19 cellular contexts compared by ENCODE assay signal in the genomic region with DNA sequence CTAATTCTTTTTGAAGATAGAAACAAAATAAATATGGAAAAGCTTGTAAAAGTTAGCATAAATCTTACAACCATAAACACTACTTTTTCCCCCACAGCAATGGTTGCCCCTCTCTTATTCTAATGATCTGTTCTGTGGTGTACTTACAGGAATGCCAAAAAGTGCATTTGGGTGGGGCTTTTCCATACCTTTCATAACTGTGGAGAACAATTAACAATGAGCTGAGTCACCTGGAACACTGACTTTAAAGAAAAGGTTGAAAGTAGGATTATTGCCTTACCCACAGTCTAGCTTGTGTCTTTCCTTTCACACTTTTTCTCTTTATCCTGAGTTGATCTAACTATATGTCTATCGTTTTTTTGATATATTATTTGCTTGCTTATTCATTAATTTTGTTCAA.
DNase-seq lines count a peak whose midpoint lies in the region; ATAC-seq and TF ChIP-seq lines count a peak whose summit lies in the region.
"Had no signal": no experiment of that assay in that cellular context is flagged by ENCODE, and none has a peak within 500 bp of the region (broad histone marks: within the 10 kb centered on the region; RNA-seq: fewer than 3 reads in every experiment).

No MANE protein-coding gene starts in this region.

- H3K14ac ChIP-seq in neuronal stem cell (ENCODE audit: low read length) = no peak overlapping the region

- intact Hi-C loops in HCT116 (cut with micrococcal nuclease) (no loop called here), lower leg skin (cut with DNase I; ENCODE audit: low total_unique reads) (no loop called here)

- BruUV-seq in HCT116 (replicated peaks; lab: Mats Ljungman, UMichigan) = no TSS peak

- no peak overlapping the region for H2BK12ac ChIP-seq in neuronal stem cell (ENCODE audit: low read length)

- ATAC-seq in HCT116 (peak; percentile 55; the same call in 1 of the 2 replicates), GM19452 (IDR thresholded peaks at IDR 0.05; ENCODE audit: unreplicated experiment) (no peak)

- H2BK5ac ChIP-seq in neuronal stem cell (ENCODE audit: low read length) = no peak overlapping the region

- no peak overlapping the region for H2AK5ac ChIP-seq in neuronal stem cell (ENCODE audit: low read depth, low read length)

- no peak overlapping the region for H2BK15ac ChIP-seq in neuronal stem cell (ENCODE audit: low read length)

- H2BK120ac ChIP-seq in neuronal stem cell (ENCODE audit: low read depth, low read length) = no peak overlapping the region

- TF ChIP-seq CTCF in HCT116 (IDR thresholded peaks at IDR 0.05 in 2 of 3, conservative IDR thresholded peaks at IDR 0.05 in 1 of 3; ENCODE audit: borderline replicate concordance in 1 of 3, insufficient read depth in 1 of 3, low read depth in 2 of 3, low read length in 2 of 3) (no peak), RWPE1 (conservative IDR thresholded peaks at IDR 0.05; ENCODE audit: low read depth) (no peak), epithelial cell of esophagus (IDR thresholded peaks at IDR 0.05; ENCODE audit: insufficient read depth, low read depth, low read length, missing control alignments) (no peak), lower leg skin (IDR thresholded peaks at IDR 0.05) (no peak)

- H3K4me3 ChIP-seq in HCT116 (replicated peaks in 1 of 2; ENCODE audit: low read depth in 1 of 2, low read length in 2 of 2) (no peak overlapping the region), epithelial cell of esophagus (ENCODE audit: low read length) (no peak overlapping the region), neuronal stem cell (ENCODE audit: low read length in 2 of 2) (no peak overlapping the region), lower leg skin (ENCODE audit: low read depth, poor library complexity, severe bottlenecking) (no peak overlapping the region)
- H3K4me3 ChIP-seq: HAP-1 had no signal

- H3K27me3 ChIP-seq in HCT116 (ENCODE audit: insufficient read depth, low read length) (no peaks in the 10 kb centered on the region), neuronal stem cell (ENCODE audit: control insufficient read depth in 3 of 3, insufficient read depth in 3 of 3, low read depth in 1 of 3, low read length in 3 of 3) (no peaks in the 10 kb centered on the region)

- TF ChIP-seq POLR2A in HCT116 (IDR thresholded peaks at IDR 0.05; ENCODE audit: borderline replicate concordance, extremely low read depth, insufficient read depth, insufficient read length) (no peak), lower leg skin (IDR thresholded peaks at IDR 0.05) (no peak)

- no peak overlapping the region for H4K91ac ChIP-seq in neuronal stem cell (ENCODE audit: low read depth, low read length, poor library complexity)

- H3K27ac ChIP-seq in HCT116 (ENCODE audit: low read depth, low read length) (no peak overlapping the region), RWPE1 (no peak overlapping the region), neuronal stem cell (replicated peaks; ENCODE audit: low read length) (no peak overlapping the region)
- H3K27ac ChIP-seq: HL-60 had no signal

- no CpG with 5 or more reads among the region's 1 CpG for WGBS in neuronal stem cell (ENCODE audit: extremely low coverage in 2 of 2, insufficient read length in 2 of 2, insufficient replicate concordance in 1 of 2), 2 donors
- WGBS in lower leg skin, 2 donors = 36 to 43% methylated on average over 1 of the region's 1 CpG

- H3K36me3 ChIP-seq in HCT116 (ENCODE audit: control insufficient read depth in 1 of 2, insufficient read depth in 2 of 2, low read length in 2 of 2) (no peaks in the 10 kb centered on the region), neuronal stem cell (replicated peaks in 1 of 2; ENCODE audit: control insufficient read depth in 2 of 2, insufficient read depth in 2 of 2, low read length in 2 of 2) (no peaks in the 10 kb centered on the region)
- H3K36me3 ChIP-seq: HAP-1 had no signal

- RAD21 ChIA-PET in HCT116 (lab: Charles Lee; ENCODE audit: low non-redundant PET in 1 of 2, low total read pairs in 2 of 2, uncharacterized antibody in 2 of 2, unreplicated experiment in 2 of 2) = no interaction called here

- H4K20me1 ChIP-seq in HCT116 (ENCODE audit: insufficient read depth) = no peaks in the 10 kb centered on the region

- H4K8ac ChIP-seq in neuronal stem cell (ENCODE audit: low read depth, low read length) = no peak overlapping the region

- no peak for TF ChIP-seq RAD21 in HCT116 (IDR thresholded peaks at IDR 0.05; ENCODE audit: low read depth)

- no peak overlapping the region for H3K9ac ChIP-seq in HCT116 (ENCODE audit: low read length)
- no peak overlapping the region for H3K9ac ChIP-seq in neuronal stem cell (ENCODE audit: low read depth, low read length, poor library complexity)

- no peaks in the 10 kb centered on the region for H3K79me1 ChIP-seq in neuronal stem cell (ENCODE audit: low read depth, low read length)

- DNase-seq in HCT116 (ENCODE audit: low read depth, low spot score) (no peak), RWPE1 (ENCODE audit: low spot score) (peak; percentile 9), epithelial cell of esophagus (ENCODE audit: low read depth) (peak; percentile 31), kidney tubule cell (ENCODE audit: low spot score) (peak; percentile 9), neuronal stem cell (ENCODE audit: low spot score) (no peak), lower leg skin (ENCODE audit: low spot score in 2 of 2) (no peak)
- DNase-seq in activated CD4-positive, CD25-positive, alpha-beta regulatory T cell treated with anti-CD3 and anti-CD28 coated beads, Interleukin-2, amount 50 U/mL, for 72 hours = no peak
- DNase-seq: ACHN; C1 segment of cervical spinal cord; CD4-positive, alpha-beta memory T cell; DMS153; DMS79 treated with DMSO at 0.1 percent for 48 hours; EL; GOT3; HFFc6; IMR-90 had no signal

- peaks cover 0 to 9% of the 10 kb centered on the region in 2 experiments; a peak in 2 of 4 replicates for H3K4me1 ChIP-seq in HCT116 (ENCODE audit: control insufficient read depth in 1 of 2, insufficient read depth in 2 of 2, low read length in 2 of 2)
- H3K4me1 ChIP-seq in neuronal stem cell (ENCODE audit: control insufficient read depth in 2 of 2, insufficient read depth in 1 of 2, low read depth in 1 of 2, low read length in 2 of 2) = peaks cover 0 to 10% of the 10 kb centered on the region in 2 donors
- H3K4me1 ChIP-seq: HAP-1 had no signal

- peak overlapping the region; percentile 20; the same call in 1 of the 2 replicates for H3K4me2 ChIP-seq in HCT116 (ENCODE audit: low read length)
- H3K4me2 ChIP-seq in neuronal stem cell (ENCODE audit: insufficient read depth, low read length, poor library complexity, severe bottlenecking) = no peak overlapping the region

- POLR2A ChIA-PET in HCT116 (lab: Charles Lee) = no interaction called here
- POLR2A ChIA-PET in RWPE1 (lab: Yijun Ruan, JAX; ENCODE audit: low non-redundant PET) = no interaction called here

- H3K18ac ChIP-seq in neuronal stem cell (ENCODE audit: low read length) = no peak overlapping the region

- no peak overlapping the region for H3K4ac ChIP-seq in neuronal stem cell (ENCODE audit: low read length)

- CTCF ChIA-PET in HCT116 (lab: Charles Lee) (no interaction called here), RWPE1 (lab: Yijun Ruan, JAX) (interaction anchor here (1.3 kb wide), 1 partner anchor 9 kb away, joined by 4 read pairs; no protein-coding TSS in a partner anchor)

- H3K9me2 ChIP-seq in HCT116 (ENCODE audit: insufficient read depth) = no peaks in the 10 kb centered on the region

- H3K9me3 ChIP-seq in HCT116 (ENCODE audit: control insufficient read depth in 1 of 2, insufficient read depth in 1 of 2, low read depth in 1 of 2, low read length in 2 of 2) (no peaks in the 10 kb centered on the region), neuronal stem cell (replicated peaks in 1 of 2; ENCODE audit: control insufficient read depth in 2 of 2, insufficient read depth in 1 of 2, low read depth in 1 of 2, low read length in 2 of 2) (no peaks in the 10 kb centered on the region)
- H3K9me3 ChIP-seq: HAP-1 had no signal

- H2AFZ ChIP-seq in HCT116 (ENCODE audit: low read depth, low read length, poor library complexity, severe bottlenecking) (no peak overlapping the region), neuronal stem cell (ENCODE audit: low read length) (no peak overlapping the region)

- no peak overlapping the region for H3K23ac ChIP-seq in neuronal stem cell (ENCODE audit: low read depth, low read length, poor library complexity)

- H3K79me2 ChIP-seq in HCT116 (ENCODE audit: insufficient read depth, low read length) = no peaks in the 10 kb centered on the region

TF ChIP-seq in HCT116, 20 proteins besides CTCF, POLR2A, EP300 and RAD21 (continues in another document):
- TF ChIP-seq, protein P1, sequence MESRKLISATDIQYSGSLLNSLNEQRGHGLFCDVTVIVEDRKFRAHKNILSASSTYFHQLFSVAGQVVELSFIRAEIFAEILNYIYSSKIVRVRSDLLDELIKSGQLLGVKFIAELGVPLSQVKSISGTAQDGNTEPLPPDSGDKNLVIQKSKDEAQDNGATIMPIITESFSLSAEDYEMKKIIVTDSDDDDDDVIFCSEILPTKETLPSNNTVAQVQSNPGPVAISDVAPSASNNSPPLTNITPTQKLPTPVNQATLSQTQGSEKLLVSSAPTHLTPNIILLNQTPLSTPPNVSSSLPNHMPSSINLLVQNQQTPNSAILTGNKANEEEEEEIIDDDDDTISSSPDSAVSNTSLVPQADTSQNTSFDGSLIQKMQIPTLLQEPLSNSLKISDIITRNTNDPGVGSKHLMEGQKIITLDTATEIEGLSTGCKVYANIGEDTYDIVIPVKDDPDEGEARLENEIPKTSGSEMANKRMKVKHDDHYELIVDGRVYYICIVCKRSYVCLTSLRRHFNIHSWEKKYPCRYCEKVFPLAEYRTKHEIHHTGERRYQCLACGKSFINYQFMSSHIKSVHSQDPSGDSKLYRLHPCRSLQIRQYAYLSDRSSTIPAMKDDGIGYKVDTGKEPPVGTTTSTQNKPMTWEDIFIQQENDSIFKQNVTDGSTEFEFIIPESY (IDR thresholded peaks at IDR 0.05; ENCODE audit: extremely low read depth, insufficient replicate concordance, low read length) = no peak
- TF ChIP-seq FOSL1 (IDR thresholded peaks at IDR 0.05; ENCODE audit: low read depth) = no peak
- TF ChIP-seq ZNF274 (IDR thresholded peaks at IDR 0.05; ENCODE audit: low read depth, low read length) = no peak
- TF ChIP-seq EZH2 (IDR thresholded peaks at IDR 0.05) = no peak
- no peak for TF ChIP-seq JUND (IDR thresholded peaks at IDR 0.05)
- TF ChIP-seq ELF1 (IDR thresholded peaks at IDR 0.05; ENCODE audit: borderline replicate concordance, low read depth) = no peak
- TF ChIP-seq EGR1 (IDR thresholded peaks at IDR 0.05; ENCODE audit: low read depth) = no peak

Comparison
In these comparisons a context has a peak if more than half of its experiments do, and no peak if none do; other contexts are left out.
1. DNase-seq: peak in RWPE1 (single experiment), epithelial cell of esophagus (single experiment) and kidney tubule cell (single experiment); none in HCT116 (single experiment), neuronal stem cell (single experiment), activated CD4-positive, CD25-positive, alpha-beta regulatory T cell treated with anti-CD3 and anti-CD28 coated beads, Interleukin-2, amount 50 U/mL, for 72 hours (single experiment) and lower leg skin (0 of 2).